In genomic region chr17:40552806-40553693, GRCh38 we compare ENCODE assay signal across 8 cellular contexts. TPM values are rescaled to one million over a fixed set of nuclear protein-coding genes. Genes with fewer than 3 reads are reported as not detected.
A peak's percentile ranks its signal among the peaks of the same experiment; 100 is the strongest.
DNase-seq lines count a peak whose midpoint lies in the region; ATAC-seq and TF ChIP-seq lines count a peak whose summit lies in the region.

No MANE protein-coding gene starts in this region.

- peaks cover 8% of the 10 kb centered on the region for H3K9me3 ChIP-seq in AG04450 (ENCODE audit: control insufficient read depth, insufficient read depth, low read length)
- H3K9me3 ChIP-seq in OCI-LY3 (ENCODE audit: insufficient read depth, low read length), result no peaks in the 10 kb centered on the region
- no peaks in the 10 kb centered on the region for H3K9me3 ChIP-seq in colonic mucosa
- no peaks in the 10 kb centered on the region for H3K9me3 ChIP-seq in neuronal stem cell (replicated peaks in 1 of 2; ENCODE audit: control insufficient read depth in 2 of 2, insufficient read depth in 1 of 2, low read depth in 1 of 2, low read length in 2 of 2)

- H3K4me2 ChIP-seq in OCI-LY3 (ENCODE audit: low read length) (no peak overlapping the region), neuronal stem cell (ENCODE audit: insufficient read depth, low read length, poor library complexity, severe bottlenecking) (no peak overlapping the region)

- H3K79me1 ChIP-seq in neuronal stem cell (ENCODE audit: low read depth, low read length), result no peaks in the 10 kb centered on the region

- POLR2A ChIA-PET in AG04450 (lab: Yijun Ruan, JAX), result interaction anchor here (0.5 to 5.5 kb wide), 10 partner anchors 10 to 111 kb away, joined by 3 to 64 read pairs (median 8); no protein-coding TSS in a partner anchor

- H3K18ac ChIP-seq in neuronal stem cell (ENCODE audit: low read length), result no peak overlapping the region

- DNase-seq in AG04450 (ENCODE audit: low read depth, low spot score), result no peak
- peak; percentile 17 for DNase-seq in colonic mucosa
- DNase-seq in neuronal stem cell (ENCODE audit: low spot score), result no peak
- DNase-seq in medulla oblongata (ENCODE audit: extremely low spot score), result no peak

- CTCF ChIA-PET in AG04450 (lab: Charles Lee), result interaction anchor here (1.9 to 3.8 kb wide), 4 partner anchors 7 to 198 kb away, joined by 7 to 15 read pairs (median 12); no protein-coding TSS in a partner anchor

- H3K4me3 ChIP-seq in AG04450 (ENCODE audit: low read depth, low read length), result no peak overlapping the region
- no peak overlapping the region for H3K4me3 ChIP-seq in OCI-LY3 (ENCODE audit: low read length)
- no peak overlapping the region for H3K4me3 ChIP-seq in colonic mucosa
- no peak overlapping the region for H3K4me3 ChIP-seq in neuronal stem cell (ENCODE audit: low read length in 2 of 2)

- H3K9ac ChIP-seq in OCI-LY3 (ENCODE audit: low read length) (no peak overlapping the region), colonic mucosa (ENCODE audit: low read depth in 2 of 2, low read length in 2 of 2) (no peak overlapping the region), neuronal stem cell (ENCODE audit: low read depth, low read length, poor library complexity) (no peak overlapping the region)

- no peak overlapping the region for H3K4ac ChIP-seq in neuronal stem cell (ENCODE audit: low read length)

- H3K79me2 ChIP-seq in OCI-LY3 (ENCODE audit: low read length), result peaks cover 33% of the 10 kb centered on the region

- no peak overlapping the region for H2BK15ac ChIP-seq in neuronal stem cell (ENCODE audit: low read length)

- no peak overlapping the region for H2BK5ac ChIP-seq in neuronal stem cell (ENCODE audit: low read length)

- no peak overlapping the region for H2BK120ac ChIP-seq in neuronal stem cell (ENCODE audit: low read depth, low read length)

- H2BK12ac ChIP-seq in neuronal stem cell (ENCODE audit: low read length), result no peak overlapping the region

- no peak overlapping the region for H3K14ac ChIP-seq in neuronal stem cell (ENCODE audit: low read length)

- no peak overlapping the region for H3K23ac ChIP-seq in neuronal stem cell (ENCODE audit: low read depth, low read length, poor library complexity)

- peaks cover 88% of the 10 kb centered on the region for H3K4me1 ChIP-seq in OCI-LY3 (ENCODE audit: low read length)
- peaks cover 4% of the 10 kb centered on the region for H3K4me1 ChIP-seq in colonic mucosa
- peaks cover 15 to 27% of the 10 kb centered on the region in 2 donors for H3K4me1 ChIP-seq in neuronal stem cell (ENCODE audit: control insufficient read depth in 2 of 2, insufficient read depth in 1 of 2, low read depth in 1 of 2, low read length in 2 of 2)

- intact Hi-C loops in colonic mucosa (cut with DNase I), result no loop called here

- H3K27ac ChIP-seq in AG04450 (ENCODE audit: low read depth, low read length) (peak overlapping the region; percentile 100), OCI-LY3 (ENCODE audit: low read length) (peak overlapping the region; percentile 68), colonic mucosa (peak overlapping the region; percentile 77), neuronal stem cell (replicated peaks; ENCODE audit: low read length) (no peak overlapping the region)

- H4K20me1 ChIP-seq in OCI-LY3 (ENCODE audit: insufficient read depth, low read length), result peaks cover 60% of the 10 kb centered on the region

- ATAC-seq in HG02840 (IDR thresholded peaks at IDR 0.05; ENCODE audit: low FRiP score, unreplicated experiment), result no peak
- ATAC-seq in GM18519 (IDR thresholded peaks at IDR 0.05; ENCODE audit: low FRiP score, unreplicated experiment), result no peak
- ATAC-seq in HG03135 (IDR thresholded peaks at IDR 0.05; ENCODE audit: unreplicated experiment), result no peak

- H3K27me3 ChIP-seq in AG04450 (ENCODE audit: control insufficient read depth, insufficient read depth, low read length) (no peaks in the 10 kb centered on the region), OCI-LY3 (ENCODE audit: low read depth, low read length) (no peaks in the 10 kb centered on the region), colonic mucosa (no peaks in the 10 kb centered on the region), neuronal stem cell (ENCODE audit: control insufficient read depth in 3 of 3, insufficient read depth in 3 of 3, low read depth in 1 of 3, low read length in 3 of 3) (no peaks in the 10 kb centered on the region)

- H3K36me3 ChIP-seq in OCI-LY3 (replicated peaks; ENCODE audit: low read depth, low read length) (peaks cover 48% of the 10 kb centered on the region), colonic mucosa (no peaks in the 10 kb centered on the region), neuronal stem cell (replicated peaks in 1 of 2; ENCODE audit: control insufficient read depth in 2 of 2, insufficient read depth in 2 of 2, low read length in 2 of 2) (no peaks in the 10 kb centered on the region)

- WGBS in neuronal stem cell (ENCODE audit: extremely low coverage in 2 of 2, insufficient read length in 2 of 2, insufficient replicate concordance in 1 of 2), 2 donors, result no CpG with 5 or more reads among the region's 12 CpGs

- H4K91ac ChIP-seq in neuronal stem cell (ENCODE audit: low read depth, low read length, poor library complexity), result no peak overlapping the region

- no peak overlapping the region for H2AK5ac ChIP-seq in neuronal stem cell (ENCODE audit: low read depth, low read length)

- TF ChIP-seq CTCF in AG04450 (IDR thresholded peaks at IDR 0.05; ENCODE audit: low read depth, low read length) (no peak), OCI-LY3 (IDR thresholded peaks at IDR 0.05; ENCODE audit: low read depth, low read length) (no peak), colonic mucosa (IDR thresholded peaks at IDR 0.05) (no peak)

- H4K8ac ChIP-seq in neuronal stem cell (ENCODE audit: low read depth, low read length), result no peak overlapping the region

- H2AFZ ChIP-seq in OCI-LY3 (ENCODE audit: low read depth, low read length) (no peak overlapping the region), neuronal stem cell (ENCODE audit: low read length) (peak overlapping the region; percentile 84)

RNA-seq across cellular contexts. Expression of gene CCR7, which starts 12.2 kb away (rescaled TPM):
- 0.12 and 0.22 TPM in 2 replicates for polyA plus RNA-seq in AG04450 (2011; rRNA removed)
- 0.09 and 0.22 TPM in 2 replicates for polyA minus RNA-seq in AG04450 (2011; rRNA and poly(A)+ RNA removed)
- total RNA-seq in colonic mucosa, result 1 to 10 TPM in 1 of 2 donors, under 1 TPM in 1; 0.72 to 1.9 TPM
- polyA plus RNA-seq in neuronal stem cell (2013, experiment 1 of 2), result 0.10 TPM
- 0.06 TPM for polyA plus RNA-seq in neuronal stem cell (2013, experiment 2 of 2)

RNA-seq across cellular contexts. Expression of gene TNS4, which starts 51.6 kb away (rescaled TPM):
- polyA plus RNA-seq in AG04450 (2011; rRNA removed), result 0.07 and 0.10 TPM in 2 replicates
- 0.04 and 0.09 TPM in 2 replicates for polyA minus RNA-seq in AG04450 (2011; rRNA and poly(A)+ RNA removed)
- total RNA-seq in colonic mucosa, result 10 to 100 TPM in 1 of 2 donors, 1 to 10 TPM in 1; 8.8 to 20.4 TPM
- polyA plus RNA-seq in neuronal stem cell (2013, experiment 1 of 2), result not detected
- polyA plus RNA-seq in neuronal stem cell (2013, experiment 2 of 2), result not detected
